Comparison of ENCODE assay signal across 1 cellular context in the genomic region with DNA sequence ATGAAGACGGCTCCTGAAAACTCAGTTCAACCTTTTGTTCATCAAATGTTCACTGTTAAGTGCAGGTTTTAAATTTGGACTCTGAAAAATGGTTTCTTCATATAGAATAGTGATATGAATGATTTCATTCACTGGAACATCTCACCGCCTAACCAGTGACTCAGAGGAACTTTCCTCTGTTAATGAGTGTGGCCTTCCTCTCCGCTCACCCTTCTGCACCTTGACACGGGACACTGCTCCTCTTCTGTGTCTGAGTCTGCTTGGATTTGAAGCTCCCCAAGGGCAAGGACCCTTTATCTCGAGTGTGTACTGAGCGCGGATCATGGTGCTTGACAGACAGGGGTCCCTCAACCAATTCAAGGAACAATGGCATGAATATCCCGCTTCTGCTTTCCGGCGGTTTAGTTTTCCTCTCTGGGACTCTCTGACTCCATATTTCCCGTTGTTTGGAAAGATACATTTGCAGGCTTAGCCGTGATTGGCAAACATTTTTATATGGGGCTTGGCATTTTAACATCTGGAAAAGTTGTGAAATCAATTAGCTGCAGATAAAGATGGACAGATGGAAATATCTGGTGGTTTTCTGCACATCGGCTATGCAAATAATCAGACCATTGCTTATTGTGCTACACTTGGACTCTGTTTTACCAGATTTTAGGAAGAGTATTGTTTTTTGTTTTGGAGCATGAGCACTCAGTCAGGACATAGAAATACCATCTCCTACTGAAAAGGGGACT.
TF ChIP-seq lines count a peak whose summit lies in the region.

No MANE protein-coding gene starts in this region.

TF ChIP-seq in GM23338, 12 proteins besides CTCF, POLR2A, EP300 and RAD21 (continued from another document):
- TF ChIP-seq, protein P1, sequence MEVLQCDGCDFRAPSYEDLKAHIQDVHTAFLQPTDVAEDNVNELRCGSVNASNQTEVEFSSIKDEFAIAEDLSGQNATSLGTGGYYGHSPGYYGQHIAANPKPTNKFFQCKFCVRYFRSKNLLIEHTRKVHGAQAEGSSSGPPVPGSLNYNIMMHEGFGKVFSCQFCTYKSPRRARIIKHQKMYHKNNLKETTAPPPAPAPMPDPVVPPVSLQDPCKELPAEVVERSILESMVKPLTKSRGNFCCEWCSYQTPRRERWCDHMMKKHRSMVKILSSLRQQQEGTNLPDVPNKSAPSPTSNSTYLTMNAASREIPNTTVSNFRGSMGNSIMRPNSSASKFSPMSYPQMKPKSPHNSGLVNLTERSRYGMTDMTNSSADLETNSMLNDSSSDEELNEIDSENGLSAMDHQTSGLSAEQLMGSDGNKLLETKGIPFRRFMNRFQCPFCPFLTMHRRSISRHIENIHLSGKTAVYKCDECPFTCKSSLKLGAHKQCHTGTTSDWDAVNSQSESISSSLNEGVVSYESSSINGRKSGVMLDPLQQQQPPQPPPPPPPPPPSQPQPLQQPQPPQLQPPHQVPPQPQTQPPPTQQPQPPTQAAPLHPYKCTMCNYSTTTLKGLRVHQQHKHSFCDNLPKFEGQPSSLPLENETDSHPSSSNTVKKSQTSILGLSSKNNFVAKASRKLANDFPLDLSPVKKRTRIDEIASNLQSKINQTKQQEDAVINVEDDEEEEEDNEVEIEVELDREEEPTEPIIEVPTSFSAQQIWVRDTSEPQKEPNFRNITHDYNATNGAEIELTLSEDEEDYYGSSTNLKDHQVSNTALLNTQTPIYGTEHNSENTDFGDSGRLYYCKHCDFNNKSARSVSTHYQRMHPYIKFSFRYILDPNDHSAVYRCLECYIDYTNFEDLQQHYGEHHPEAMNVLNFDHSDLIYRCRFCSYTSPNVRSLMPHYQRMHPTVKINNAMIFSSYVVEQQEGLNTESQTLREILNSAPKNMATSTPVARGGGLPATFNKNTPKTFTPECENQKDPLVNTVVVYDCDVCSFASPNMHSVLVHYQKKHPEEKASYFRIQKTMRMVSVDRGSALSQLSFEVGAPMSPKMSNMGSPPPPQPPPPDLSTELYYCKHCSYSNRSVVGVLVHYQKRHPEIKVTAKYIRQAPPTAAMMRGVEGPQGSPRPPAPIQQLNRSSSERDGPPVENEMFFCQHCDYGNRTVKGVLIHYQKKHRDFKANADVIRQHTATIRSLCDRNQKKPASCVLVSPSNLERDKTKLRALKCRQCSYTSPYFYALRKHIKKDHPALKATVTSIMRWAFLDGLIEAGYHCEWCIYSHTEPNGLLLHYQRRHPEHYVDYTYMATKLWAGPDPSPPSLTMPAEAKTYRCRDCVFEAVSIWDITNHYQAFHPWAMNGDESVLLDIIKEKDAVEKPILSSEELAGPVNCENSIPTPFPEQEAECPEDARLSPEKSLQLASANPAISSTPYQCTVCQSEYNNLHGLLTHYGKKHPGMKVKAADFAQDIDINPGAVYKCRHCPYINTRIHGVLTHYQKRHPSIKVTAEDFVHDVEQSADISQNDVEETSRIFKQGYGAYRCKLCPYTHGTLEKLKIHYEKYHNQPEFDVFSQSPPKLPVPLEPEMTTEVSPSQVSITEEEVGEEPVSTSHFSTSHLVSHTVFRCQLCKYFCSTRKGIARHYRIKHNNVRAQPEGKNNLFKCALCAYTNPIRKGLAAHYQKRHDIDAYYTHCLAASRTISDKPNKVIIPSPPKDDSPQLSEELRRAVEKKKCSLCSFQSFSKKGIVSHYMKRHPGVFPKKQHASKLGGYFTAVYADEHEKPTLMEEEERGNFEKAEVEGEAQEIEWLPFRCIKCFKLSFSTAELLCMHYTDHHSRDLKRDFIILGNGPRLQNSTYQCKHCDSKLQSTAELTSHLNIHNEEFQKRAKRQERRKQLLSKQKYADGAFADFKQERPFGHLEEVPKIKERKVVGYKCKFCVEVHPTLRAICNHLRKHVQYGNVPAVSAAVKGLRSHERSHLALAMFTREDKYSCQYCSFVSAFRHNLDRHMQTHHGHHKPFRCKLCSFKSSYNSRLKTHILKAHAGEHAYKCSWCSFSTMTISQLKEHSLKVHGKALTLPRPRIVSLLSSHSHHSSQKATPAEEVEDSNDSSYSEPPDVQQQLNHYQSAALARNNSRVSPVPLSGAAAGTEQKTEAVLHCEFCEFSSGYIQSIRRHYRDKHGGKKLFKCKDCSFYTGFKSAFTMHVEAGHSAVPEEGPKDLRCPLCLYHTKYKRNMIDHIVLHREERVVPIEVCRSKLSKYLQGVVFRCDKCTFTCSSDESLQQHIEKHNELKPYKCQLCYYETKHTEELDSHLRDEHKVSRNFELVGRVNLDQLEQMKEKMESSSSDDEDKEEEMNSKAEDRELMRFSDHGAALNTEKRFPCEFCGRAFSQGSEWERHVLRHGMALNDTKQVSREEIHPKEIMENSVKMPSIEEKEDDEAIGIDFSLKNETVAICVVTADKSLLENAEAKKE (CRISPR knock-in tag; IDR thresholded peaks at IDR 0.05) = no peak
- TF ChIP-seq, protein P2, sequence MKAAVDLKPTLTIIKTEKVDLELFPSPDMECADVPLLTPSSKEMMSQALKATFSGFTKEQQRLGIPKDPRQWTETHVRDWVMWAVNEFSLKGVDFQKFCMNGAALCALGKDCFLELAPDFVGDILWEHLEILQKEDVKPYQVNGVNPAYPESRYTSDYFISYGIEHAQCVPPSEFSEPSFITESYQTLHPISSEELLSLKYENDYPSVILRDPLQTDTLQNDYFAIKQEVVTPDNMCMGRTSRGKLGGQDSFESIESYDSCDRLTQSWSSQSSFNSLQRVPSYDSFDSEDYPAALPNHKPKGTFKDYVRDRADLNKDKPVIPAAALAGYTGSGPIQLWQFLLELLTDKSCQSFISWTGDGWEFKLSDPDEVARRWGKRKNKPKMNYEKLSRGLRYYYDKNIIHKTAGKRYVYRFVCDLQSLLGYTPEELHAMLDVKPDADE (IDR thresholded peaks at IDR 0.05) = no peak
- no peak for TF ChIP-seq CREB1 (CRISPR knock-in tag; IDR thresholded peaks at IDR 0.05; ENCODE audit: low read depth)
- TF ChIP-seq POLR2AphosphoS5 (IDR thresholded peaks at IDR 0.05; ENCODE audit: low read depth) = no peak
- TF ChIP-seq, protein P3, sequence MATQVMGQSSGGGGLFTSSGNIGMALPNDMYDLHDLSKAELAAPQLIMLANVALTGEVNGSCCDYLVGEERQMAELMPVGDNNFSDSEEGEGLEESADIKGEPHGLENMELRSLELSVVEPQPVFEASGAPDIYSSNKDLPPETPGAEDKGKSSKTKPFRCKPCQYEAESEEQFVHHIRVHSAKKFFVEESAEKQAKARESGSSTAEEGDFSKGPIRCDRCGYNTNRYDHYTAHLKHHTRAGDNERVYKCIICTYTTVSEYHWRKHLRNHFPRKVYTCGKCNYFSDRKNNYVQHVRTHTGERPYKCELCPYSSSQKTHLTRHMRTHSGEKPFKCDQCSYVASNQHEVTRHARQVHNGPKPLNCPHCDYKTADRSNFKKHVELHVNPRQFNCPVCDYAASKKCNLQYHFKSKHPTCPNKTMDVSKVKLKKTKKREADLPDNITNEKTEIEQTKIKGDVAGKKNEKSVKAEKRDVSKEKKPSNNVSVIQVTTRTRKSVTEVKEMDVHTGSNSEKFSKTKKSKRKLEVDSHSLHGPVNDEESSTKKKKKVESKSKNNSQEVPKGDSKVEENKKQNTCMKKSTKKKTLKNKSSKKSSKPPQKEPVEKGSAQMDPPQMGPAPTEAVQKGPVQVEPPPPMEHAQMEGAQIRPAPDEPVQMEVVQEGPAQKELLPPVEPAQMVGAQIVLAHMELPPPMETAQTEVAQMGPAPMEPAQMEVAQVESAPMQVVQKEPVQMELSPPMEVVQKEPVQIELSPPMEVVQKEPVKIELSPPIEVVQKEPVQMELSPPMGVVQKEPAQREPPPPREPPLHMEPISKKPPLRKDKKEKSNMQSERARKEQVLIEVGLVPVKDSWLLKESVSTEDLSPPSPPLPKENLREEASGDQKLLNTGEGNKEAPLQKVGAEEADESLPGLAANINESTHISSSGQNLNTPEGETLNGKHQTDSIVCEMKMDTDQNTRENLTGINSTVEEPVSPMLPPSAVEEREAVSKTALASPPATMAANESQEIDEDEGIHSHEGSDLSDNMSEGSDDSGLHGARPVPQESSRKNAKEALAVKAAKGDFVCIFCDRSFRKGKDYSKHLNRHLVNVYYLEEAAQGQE (IDR thresholded peaks at IDR 0.05; ENCODE audit: unreplicated experiment) = no peak
- no peak for TF ChIP-seq JUNB (IDR thresholded peaks at IDR 0.05; ENCODE audit: unreplicated experiment)
